Comparison of ENCODE assay signal across 11 cellular contexts in the genomic region with DNA sequence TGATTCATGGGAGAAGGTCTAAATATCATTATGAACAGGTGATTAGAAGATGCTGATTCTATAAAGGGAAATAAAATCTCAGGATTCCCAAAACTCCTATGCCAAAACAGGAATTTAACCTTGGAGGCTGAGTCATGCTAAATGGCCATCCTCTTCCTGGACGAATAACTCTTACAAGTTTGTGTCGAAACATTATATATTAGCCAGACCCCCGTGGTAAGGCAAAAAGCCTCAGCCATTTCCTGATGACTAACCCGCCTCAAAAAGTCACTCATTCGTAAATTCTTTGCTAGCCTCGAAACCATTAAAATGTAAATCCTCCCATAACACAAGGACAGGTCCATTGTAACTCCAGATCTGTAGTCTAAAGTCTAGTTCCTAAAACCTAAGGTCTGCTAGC. TPM values are rescaled to one million over a fixed set of nuclear protein-coding genes. Genes with fewer than 3 reads are reported as not detected.
DNase-seq lines count a peak whose midpoint lies in the region; ATAC-seq, FAIRE-seq and TF ChIP-seq lines count a peak whose summit lies in the region.
"Had no signal": no experiment of that assay in that cellular context is flagged by ENCODE, and none has a peak within 500 bp of the region (broad histone marks: within the 10 kb centered on the region; RNA-seq: fewer than 3 reads in every experiment).

No MANE protein-coding gene starts in this region.

- H2AFZ ChIP-seq in GM12878 (ENCODE audit: control insufficient read depth, low read depth, low read length), result no peak overlapping the region

- BruUV-seq in GM12878 (replicated peaks; lab: Mats Ljungman, UMichigan), result no TSS peak

- H3K27ac ChIP-seq in GM12878 (ENCODE audit: control insufficient read depth, insufficient read depth) (no peak overlapping the region), prostate gland (no peak overlapping the region), right atrium auricular region (no peak overlapping the region)
- H3K27ac ChIP-seq: KMS-11, skin epidermis had no signal

- TF ChIP-seq EP300 in GM12878 (IDR thresholded peaks at IDR 0.05; ENCODE audit: borderline replicate concordance in 1 of 2, control insufficient read depth in 1 of 2, low read depth in 2 of 2, low read length in 2 of 2), result no peak

- in situ Hi-C loops in GM12878 (cut with MboI), result no loop called here

- peak; percentile 65 for ATAC-seq in GM18873 (IDR thresholded peaks at IDR 0.05; ENCODE audit: low FRiP score, unreplicated experiment)
- peak; percentile 82 for ATAC-seq in HG03354 (IDR thresholded peaks at IDR 0.05; ENCODE audit: poor library complexity, severe bottlenecking, unreplicated experiment)
- peak; percentile 68 for ATAC-seq in GM12878
- ATAC-seq in GM19455 (IDR thresholded peaks at IDR 0.05; ENCODE audit: unreplicated experiment), result no peak

- intact Hi-C loops in GM12878 (cut with micrococcal nuclease; ENCODE audit: unreplicated experiment) (no loop called here), prostate gland (cut with DNase I) (no loop called here)

- H3K4me3 ChIP-seq in GM12878 (no peak overlapping the region), prostate gland (no peak overlapping the region), right atrium auricular region (no peak overlapping the region)
- H3K4me3 ChIP-seq: skin epidermis had no signal

- no peak for FAIRE-seq in GM12878 (lab: Jason Lieb, UNC)

- H3K9ac ChIP-seq in GM12878 (ENCODE audit: control insufficient read depth, insufficient read depth, low read length), result no peak overlapping the region
- H3K9ac ChIP-seq: KMS-11 had no signal

- 2% methylated on average over 6 of the region's 6 CpGs for WGBS in GM12878 (ENCODE audit: insufficient coverage, insufficient replicate concordance, low lambda C conversion rate, missing lambda C conversion rate)
- 68% methylated on average over 6 of the region's 6 CpGs for WGBS in prostate gland

- H3K79me2 ChIP-seq in GM12878 (ENCODE audit: control insufficient read depth, insufficient read depth, low read length), result no peaks in the 10 kb centered on the region

- H3K4me2 ChIP-seq in GM12878 (ENCODE audit: control insufficient read depth, insufficient read depth), result no peak overlapping the region
- H3K4me2 ChIP-seq: KMS-11 had no signal

- H3K27me3 ChIP-seq in GM12878 (replicated peaks in 1 of 2; ENCODE audit: control insufficient read depth in 2 of 2, insufficient read depth in 2 of 2, low read length in 1 of 2) (no peaks in the 10 kb centered on the region), prostate gland (replicated peaks; ENCODE audit: insufficient read depth) (no peaks in the 10 kb centered on the region), right atrium auricular region (no peaks in the 10 kb centered on the region)

- DNase-seq in GM12878 (ENCODE audit: low read depth, low spot score) (peak; percentile 20), renal cortical epithelial cell (ENCODE audit: low read depth) (peak; percentile 98), inferior parietal cortex (ENCODE audit: extremely low spot score) (no peak), prostate gland (ENCODE audit: low spot score) (no peak), right atrium auricular region (ENCODE audit: low spot score) (no peak)
- DNase-seq: activated naive CD8-positive, alpha-beta T cell treated with anti-CD3 and anti-CD28 coated beads, Interleukin-2, amount 10 ng/mL, durations not matched to agents 7 days and 5 days had no signal

- H4K20me1 ChIP-seq in GM12878 (ENCODE audit: control insufficient read depth, insufficient read depth), result no peaks in the 10 kb centered on the region

- POLR2A ChIA-PET in GM12878 (lab: Charles Lee), result interaction anchor here (0.5 kb wide), 1 partner anchor 958 kb away, joined by 4 read pairs; no protein-coding TSS in a partner anchor

- no peak for TF ChIP-seq CTCF in GM12878 (IDR thresholded peaks at IDR 0.05 in 2 of 3, conservative IDR thresholded peaks at IDR 0.05 in 1 of 3; ENCODE audit: control insufficient read depth in 2 of 3, extremely low read depth in 1 of 3, insufficient read depth in 1 of 3, low read depth in 3 of 3, low read length in 3 of 3)
- no peak for TF ChIP-seq CTCF in prostate gland (IDR thresholded peaks at IDR 0.05)
- no peak for TF ChIP-seq CTCF in right atrium auricular region (IDR thresholded peaks at IDR 0.05)

- H3K4me1 ChIP-seq in GM12878 (ENCODE audit: control insufficient read depth, insufficient read depth, low read length), result no peaks in the 10 kb centered on the region
- no peaks in the 10 kb centered on the region for H3K4me1 ChIP-seq in prostate gland (replicated peaks)
- no peaks in the 10 kb centered on the region for H3K4me1 ChIP-seq in right atrium auricular region

- SMC1A ChIA-PET in GM12878 (lab: Charles Lee; ENCODE audit: uncharacterized antibody, unreplicated experiment), result no interaction called here

- RAD21 ChIA-PET in GM12878 (lab: Charles Lee; ENCODE audit: unreplicated experiment), result no interaction called here

- no peak for TF ChIP-seq RAD21 in GM12878 (IDR thresholded peaks at IDR 0.05; ENCODE audit: insufficient read depth, low read depth, low read length)

- CTCF ChIA-PET in GM12878 (lab: Yijun Ruan, JAX), result no interaction called here

- TF ChIP-seq POLR2A in GM12878 (IDR thresholded peaks at IDR 0.05; ENCODE audit: low read depth, low read length) (no peak), prostate gland (IDR thresholded peaks at IDR 0.05) (no peak)

- H3K9me3 ChIP-seq in GM12878 (replicated peaks; ENCODE audit: control insufficient read depth, insufficient read depth, low read length), result no peaks in the 10 kb centered on the region
- H3K9me3 ChIP-seq in prostate gland, result no peaks in the 10 kb centered on the region
- no peaks in the 10 kb centered on the region for H3K9me3 ChIP-seq in right atrium auricular region

- H3K36me3 ChIP-seq in GM12878 (ENCODE audit: control insufficient read depth in 2 of 2, insufficient read depth in 2 of 2, low read length in 1 of 2) (peaks cover 0 to 25% of the 10 kb centered on the region in 2 experiments; a peak in 2 of 4 replicates), prostate gland (no peaks in the 10 kb centered on the region), right atrium auricular region (peaks cover 46% of the 10 kb centered on the region)

TF ChIP-seq in GM12878, 131 proteins besides CTCF, POLR2A, EP300 and RAD21:
- TF ChIP-seq RUNX3 (IDR thresholded peaks at IDR 0.05; ENCODE audit: low read length) (peak; percentile 22; the same call in 1 of the 2 replicates), HCFC1 (IDR thresholded peaks at IDR 0.05; ENCODE audit: low read length) (no peak)

RNA-seq across cellular contexts. Expression of a gene that starts 32.0 kb away (rescaled TPM):
- total RNA-seq in GM12878 (2013; cell fraction: nucleolus; rRNA removed), result 25.8 and 29.0 TPM in 2 replicates
- total RNA-seq in GM12878 (2014; rRNA removed), result 15.6 and 20.2 TPM in 2 replicates
- total RNA-seq in GM12878 (2014; rRNA removed; fragmentation: Illumina TruSeq; extraction: Trizol), result 29.5 and 31.9 TPM in 2 replicates
- 31.3 and 34.5 TPM in 2 replicates for total RNA-seq in GM12878 (2021)
- polyA plus RNA-seq in GM12878 (2011; ENCODE audit: low read depth), result 8.6 TPM
- polyA plus RNA-seq in GM12878 (2011; rRNA removed), result 34.7 and 71.2 TPM in 2 replicates
- polyA plus RNA-seq in GM12878 (2011; cell fraction: cytosol; rRNA removed), result 11.0 and 11.5 TPM in 2 replicates
- 10.6 and 12.5 TPM in 2 replicates for polyA plus RNA-seq in GM12878 (2011; cell fraction: nucleus; rRNA removed)
- 11.8 and 18.2 TPM in 2 replicates for polyA plus RNA-seq in GM12878 (2012)
- 35.3 and 46.3 TPM in 2 replicates for polyA plus RNA-seq in GM12878 (2014; fragmentation: Illumina TruSeq; extraction: Trizol)
- 10 to 100 TPM; 11.9 to 12.7 TPM for polyA plus RNA-seq in GM12878 (2014; fragmentation: Nextera tagmentation; extraction: Ambion mirVana)
- 18.1 and 25.6 TPM in 2 replicates for polyA plus RNA-seq in GM12878 (2014; rRNA removed)
- 10 to 100 TPM; 51.6 to 56.5 TPM for polyA plus RNA-seq in GM12878 (2016; fragmentation: Nextera tagmentation; extraction: Ambion mirVana)
- 17.7 and 26.9 TPM in 2 replicates for polyA minus RNA-seq in GM12878 (2011; rRNA and poly(A)+ RNA removed)
- polyA minus RNA-seq in GM12878 (2011; cell fraction: cytosol; rRNA and poly(A)+ RNA removed), result 12.4 and 13.1 TPM in 2 replicates
- 7.1 and 13.9 TPM in 2 replicates for polyA minus RNA-seq in GM12878 (2011; cell fraction: nucleus; rRNA and poly(A)+ RNA removed)
- 32.5 and 60.7 TPM in 2 replicates for total RNA-seq in renal cortical epithelial cell
- 10 to 100 TPM; 15.5 to 15.9 TPM for total RNA-seq in prostate gland
- 10 to 100 TPM; 15.5 to 17.3 TPM for total RNA-seq in right atrium auricular region

Comparison
In these comparisons a context has a peak if more than half of its experiments do, and no peak if none do; other contexts are left out.
1. DNase-seq: peak in GM12878 (single experiment) and renal cortical epithelial cell (single experiment); none in inferior parietal cortex (single experiment), prostate gland (single experiment) and right atrium auricular region (single experiment).